ENCODE assay signal across 8 cellular contexts in the genomic region with DNA sequence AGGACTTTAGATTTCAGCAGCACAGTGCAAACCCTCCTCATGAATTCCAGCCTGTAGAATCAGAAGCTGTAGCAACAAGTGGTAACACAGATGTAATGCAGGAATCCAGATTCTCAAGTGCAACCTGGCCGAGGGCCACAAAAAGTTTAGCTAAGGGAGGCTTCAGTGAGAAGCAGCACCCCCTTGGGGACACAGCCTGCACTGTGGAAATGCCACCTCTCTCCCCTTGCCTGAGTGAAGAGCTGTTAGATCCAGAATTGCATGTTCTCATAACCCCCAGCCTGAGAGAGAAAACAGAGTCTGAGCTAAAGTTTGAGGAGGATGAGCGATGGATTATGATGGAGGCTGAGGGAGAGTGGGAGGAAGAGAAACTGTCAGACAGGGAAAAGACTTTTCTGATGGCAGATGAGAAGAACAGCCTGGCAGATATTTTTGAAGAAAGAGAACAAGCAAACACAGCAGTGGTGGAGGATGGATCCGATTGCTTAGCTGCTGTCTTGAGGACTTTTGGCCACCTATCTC.
DNase-seq lines count a peak whose midpoint lies in the region; ATAC-seq and TF ChIP-seq lines count a peak whose summit lies in the region.

No MANE protein-coding gene starts in this region.

- H3K36me3 Mint-ChIP-seq in activated T-helper 2 cell treated with anti-CD3 and anti-CD28 coated beads, Interferon-gamma antibody, Interleukin-2, Interleukin-4, amounts not matched to agents 10 μg/mL and 5 μg/mL and 100 μg/mL, durations not matched to agents 14 hours and 24 hours and 36 hours (ENCODE audit: low read depth) = peaks cover 22% of the 10 kb centered on the region

- no peak overlapping the region for H3K27ac Mint-ChIP-seq in activated T-helper 2 cell treated with anti-CD3 and anti-CD28 coated beads, Interferon-gamma antibody, Interleukin-2, Interleukin-4, amounts not matched to agents 10 μg/mL and 5 μg/mL and 100 μg/mL, durations not matched to agents 14 hours and 24 hours and 36 hours

- ATAC-seq in HG03196 (IDR thresholded peaks at IDR 0.05; ENCODE audit: unreplicated experiment) = no peak

- intact Hi-C loops in activated T-helper 2 cell treated with anti-CD3 and anti-CD28 coated beads, Interferon-gamma antibody, Interleukin-2, Interleukin-4, amounts not matched to agents 10 μg/mL and 5 μg/mL and 100 μg/mL, durations not matched to agents 14 hours and 24 hours and 36 hours (cut with micrococcal nuclease) = no loop called here

- H3K9me3 ChIP-seq in ES-I3 (ENCODE audit: control insufficient read depth, insufficient read depth, low read length) = no peaks in the 10 kb centered on the region

- H3K27me3 Mint-ChIP-seq in activated T-helper 2 cell treated with anti-CD3 and anti-CD28 coated beads, Interferon-gamma antibody, Interleukin-2, Interleukin-4, amounts not matched to agents 10 μg/mL and 5 μg/mL and 100 μg/mL, durations not matched to agents 14 hours and 24 hours and 36 hours (ENCODE audit: low read depth) = no peaks in the 10 kb centered on the region

- peaks cover 26% of the 10 kb centered on the region for H3K4me1 ChIP-seq in ES-I3 (ENCODE audit: insufficient read depth, low read length)

- H3K9me3 Mint-ChIP-seq in activated T-helper 2 cell treated with anti-CD3 and anti-CD28 coated beads, Interferon-gamma antibody, Interleukin-2, Interleukin-4, amounts not matched to agents 10 μg/mL and 5 μg/mL and 100 μg/mL, durations not matched to agents 14 hours and 24 hours and 36 hours = no peaks in the 10 kb centered on the region

- no peak overlapping the region for H3K27ac ChIP-seq in VCaP
- peak overlapping the region; percentile 87 for H3K27ac ChIP-seq in caudate nucleus (ENCODE audit: low read depth, low read length)

- DNase-seq in NAMALWA (ENCODE audit: low spot score) = peak; percentile 91
- peak in 49 of 61 donors; percentile 8 to 88 (median 48) for DNase-seq in caudate nucleus (lab: John Stamatoyannopoulos, UW)
- DNase-seq in kidney glomerular epithelial cell (lab: John Stamatoyannopoulos, UW) = peak; percentile 84
- DNase-seq in stimulated activated CD4-positive, alpha-beta T cell treated with anti-CD3 and anti-CD28 coated beads, Interleukin-1b, Interleukin-23, amount 100 ng/mL, for 1 hour (ENCODE audit: low read depth in 2 of 2) = peak; percentile 16 to 31
- no peak for DNase-seq in activated T-helper 2 cell treated with anti-CD3 and anti-CD28 coated beads, Interferon-gamma antibody, Interleukin-2, Interleukin-4, amounts not matched to agents 10 μg/mL and 5 μg/mL and 100 μg/mL, durations not matched to agents 14 hours and 24 hours and 36 hours (ENCODE audit: low spot score)

- TF ChIP-seq CTCF in VCaP (conservative IDR thresholded peaks at IDR 0.05) = peak; percentile 41

- H3K9ac ChIP-seq in ES-I3 (ENCODE audit: low read depth, low read length) = peak overlapping the region; percentile 76; the same call in 1 of the 2 replicates

- peaks cover 38% of the 10 kb centered on the region for H3K4me1 Mint-ChIP-seq in activated T-helper 2 cell treated with anti-CD3 and anti-CD28 coated beads, Interferon-gamma antibody, Interleukin-2, Interleukin-4, amounts not matched to agents 10 μg/mL and 5 μg/mL and 100 μg/mL, durations not matched to agents 14 hours and 24 hours and 36 hours (ENCODE audit: low read depth)

- peaks cover 21% of the 10 kb centered on the region; the same call in 1 of the 2 replicates for H3K36me3 ChIP-seq in ES-I3 (ENCODE audit: insufficient read depth, low read length)

- H3K4me3 Mint-ChIP-seq in activated T-helper 2 cell treated with anti-CD3 and anti-CD28 coated beads, Interferon-gamma antibody, Interleukin-2, Interleukin-4, amounts not matched to agents 10 μg/mL and 5 μg/mL and 100 μg/mL, durations not matched to agents 14 hours and 24 hours and 36 hours (ENCODE audit: low read depth) = no peak overlapping the region
